16 cellular contexts compared by ENCODE assay signal in genomic region chr2:191714925-191715324, GRCh38.
"Had no signal": no experiment of that assay in that cellular context is flagged by ENCODE, and none has a peak within 500 bp of the region (broad histone marks: within the 10 kb centered on the region; RNA-seq: fewer than 3 reads in every experiment).

No MANE protein-coding gene starts in this region.

- H3K27ac ChIP-seq: psoas muscle, transverse colon had no signal

- H3K9me3 ChIP-seq: psoas muscle, transverse colon had no signal

- H3K9me3 Mint-ChIP-seq: activated T-helper 17 cell treated with anti-CD3 and anti-CD28 coated beads, Interleukin-2, amount 50 U/mL, for 72 hours; dendritic cell treated with granulocyte-macrophage colony-stimulating factor and Interleukin-4, amounts not matched to agents 40 ng/mL and 50 ng/mL, for 4 days; effector memory CD8-positive, alpha-beta T cell; immature natural killer cell; natural killer cell treated with Interleukin-12 subunit alpha and Interleukin-12 subunit beta and Interleukin-15 and Interleukin-18, amount 100 ng/mL, for 72 hours had no signal

- H3K4me3 Mint-ChIP-seq: activated T-helper 17 cell treated with anti-CD3 and anti-CD28 coated beads, Interleukin-2, amount 50 U/mL, for 72 hours; dendritic cell treated with granulocyte-macrophage colony-stimulating factor and Interleukin-4, amounts not matched to agents 40 ng/mL and 50 ng/mL, for 4 days; effector memory CD8-positive, alpha-beta T cell; immature natural killer cell; natural killer cell treated with Interleukin-12 subunit alpha and Interleukin-12 subunit beta and Interleukin-15 and Interleukin-18, amount 100 ng/mL, for 72 hours had no signal

- H3K4me3 ChIP-seq: psoas muscle, transverse colon had no signal

- H3K27me3 ChIP-seq: transverse colon had no signal

- DNase-seq: activated CD4-positive, alpha-beta T cell treated with anti-CD3 and anti-CD28 coated beads, Interleukin-2, amount 50 U/mL, for 4 hours; activated naive CD4-positive, alpha-beta T cell treated with Interleukin-2 at 50 U/mL for 16 hours; anterior cingulate cortex; effector memory CD8-positive, alpha-beta T cell; foreskin melanocyte; head of caudate nucleus; immature natural killer cell; occipital lobe; psoas muscle; stimulated activated naive CD8-positive, alpha-beta T cell treated with anti-CD3 and anti-CD28 coated beads, Interleukin-15, Interleukin-2, amounts not matched to agents 100 U/mL and 50 U/mL, for 24 hours; T-helper 9 cell; transverse colon had no signal

- H3K36me3 ChIP-seq: transverse colon had no signal

- ATAC-seq: activated T-helper 17 cell treated with anti-CD3 and anti-CD28 coated beads, Interleukin-2, amount 50 U/mL, for 72 hours; effector memory CD8-positive, alpha-beta T cell; natural killer cell treated with Interleukin-12 subunit alpha and Interleukin-12 subunit beta and Interleukin-15 and Interleukin-18, amount 100 ng/mL, for 72 hours; psoas muscle; sciatic nerve; stimulated activated naive CD8-positive, alpha-beta T cell treated with anti-CD3 and anti-CD28 coated beads, Interleukin-15, Interleukin-2, amounts not matched to agents 100 U/mL and 50 U/mL, for 24 hours had no signal

- H3K4me1 ChIP-seq: psoas muscle, transverse colon had no signal

- H3K4me1 Mint-ChIP-seq: activated T-helper 17 cell treated with anti-CD3 and anti-CD28 coated beads, Interleukin-2, amount 50 U/mL, for 72 hours; immature natural killer cell had no signal

- H3K27me3 Mint-ChIP-seq: activated T-helper 17 cell treated with anti-CD3 and anti-CD28 coated beads, Interleukin-2, amount 50 U/mL, for 72 hours; dendritic cell treated with granulocyte-macrophage colony-stimulating factor and Interleukin-4, amounts not matched to agents 40 ng/mL and 50 ng/mL, for 4 days; effector memory CD8-positive, alpha-beta T cell; natural killer cell treated with Interleukin-12 subunit alpha and Interleukin-12 subunit beta and Interleukin-15 and Interleukin-18, amount 100 ng/mL, for 72 hours had no signal

- H3K27ac Mint-ChIP-seq: activated T-helper 17 cell treated with anti-CD3 and anti-CD28 coated beads, Interleukin-2, amount 50 U/mL, for 72 hours; dendritic cell treated with granulocyte-macrophage colony-stimulating factor and Interleukin-4, amounts not matched to agents 40 ng/mL and 50 ng/mL, for 4 days; effector memory CD8-positive, alpha-beta T cell; immature natural killer cell; natural killer cell treated with Interleukin-12 subunit alpha and Interleukin-12 subunit beta and Interleukin-15 and Interleukin-18, amount 100 ng/mL, for 72 hours had no signal
